1 cellular context compared by ENCODE assay signal in genomic region chr1:91787946-91788345, GRCh38.
TF ChIP-seq lines count a peak whose summit lies in the region.

No MANE protein-coding gene starts in this region.

TF ChIP-seq in K562, 482 proteins besides CTCF, POLR2A, EP300 and RAD21:
- TF ChIP-seq STAT5A (IDR thresholded peaks at IDR 0.05; ENCODE audit: borderline replicate concordance, low read length), result no peak
